Comparison of ENCODE assay signal across 8 cellular contexts in genomic region chr20:33401042-33401921, GRCh38. TPM values are rescaled to one million over a fixed set of nuclear protein-coding genes. Genes with fewer than 3 reads are reported as not detected.
DNase-seq lines count a peak whose midpoint lies in the region; ATAC-seq and TF ChIP-seq lines count a peak whose summit lies in the region.

CDK5RAP1 (minus strand) TSS chr20:33401519; CDS start chr20:33397064, 4,455 bp downstream.

- no peak for TF ChIP-seq CTCF in activated B cell treated with CpG ODN at 0.5 μM for 24 hours (IDR thresholded peaks at IDR 0.05)
- no peak for TF ChIP-seq CTCF in cardiac fibroblast (IDR thresholded peaks at IDR 0.05; ENCODE audit: low read depth, low read length)

- no peaks in the 10 kb centered on the region for H3K9me3 Mint-ChIP-seq in activated B cell treated with CpG ODN at 0.5 μM for 24 hours

- H3K27ac Mint-ChIP-seq in activated B cell treated with CpG ODN at 0.5 μM for 24 hours: peak within 1 kb of the TSS; percentile 90

- peaks cover 13% of the 10 kb centered on the region for H3K36me3 Mint-ChIP-seq in activated B cell treated with CpG ODN at 0.5 μM for 24 hours (ENCODE audit: low read depth)

- peak; percentile 87 for TF ChIP-seq POLR2A in GM18526 (IDR thresholded peaks at IDR 0.05; ENCODE audit: extremely low read depth, insufficient read length)

- H3K4me3 ChIP-seq in cardiac fibroblast (replicated peaks in 1 of 2; ENCODE audit: low read depth in 2 of 2, low read length in 2 of 2): peak within 1 kb of the TSS; percentile 84 to 95

- POLR2A ChIA-PET in activated B cell treated with CpG ODN at 0.5 μM for 24 hours (lab: Charles Lee): interaction anchor here (0.6 to 3.2 kb wide), 12 partner anchors 9 to 711 kb away, joined by 3 to 37 read pairs (median 4); partner anchors contain the start of genes ACTL10, CBFA2T2, CHMP4B and EIF2S2

- H3K27me3 Mint-ChIP-seq in activated B cell treated with CpG ODN at 0.5 μM for 24 hours: no peaks in the 10 kb centered on the region

- CTCF ChIA-PET in activated B cell treated with CpG ODN at 0.5 μM for 24 hours (lab: Charles Lee): interaction anchor here (0.7 kb wide), 1 partner anchor 267 kb away, joined by 5 read pairs; no protein-coding TSS in a partner anchor

- peaks cover 41% of the 10 kb centered on the region for H3K4me1 Mint-ChIP-seq in activated B cell treated with CpG ODN at 0.5 μM for 24 hours

- DNase-seq in 8988T (peak; percentile 55), NCI-H226 (peak; percentile 81), activated B cell treated with CpG ODN at 0.5 μM for 24 hours (peak; percentile 76), cardiac fibroblast (ENCODE audit: low read depth in 2 of 2) (peak; percentile 93 to 95), inferior parietal cortex (ENCODE audit: extremely low spot score) (peak; percentile 93), smooth muscle cell of the brain vasculature (ENCODE audit: low read depth, low spot score) (peak; percentile 74)

- peak within 1 kb of the TSS; percentile 94 for H3K4me3 Mint-ChIP-seq in activated B cell treated with CpG ODN at 0.5 μM for 24 hours

- ATAC-seq in HG03159 (IDR thresholded peaks at IDR 0.05; ENCODE audit: unreplicated experiment): peak; percentile 86
- peak; percentile 99 for ATAC-seq in activated B cell treated with CpG ODN at 0.5 μM for 24 hours (ENCODE audit: low read depth)

- intact Hi-C loops in activated B cell treated with CpG ODN at 0.5 μM for 24 hours (cut with micrococcal nuclease): loop anchor here (1.0 to 10.0 kb wide), 4 partner anchors 8 to 594 kb away; partner anchors contain the start of genes ACTL10, RALY and SNTA1

RNA-seq across cellular contexts. Expression of gene CDK5RAP1, which starts in this region (rescaled TPM):
- 44.2 and 50.5 TPM in 2 replicates for total RNA-seq in activated B cell treated with CpG ODN at 0.5 μM for 24 hours

Comparison
In these comparisons a context has a peak if more than half of its experiments do, and no peak if none do; other contexts are left out.
1. Peak in every context shown above with its lines: DNase-seq, ATAC-seq and H3K4me3 ChIP-seq.